In genomic region chr3:68779261-68779660, GRCh38 we compare ENCODE assay signal across 9 cellular contexts.
"Had no signal": no experiment of that assay in that cellular context is flagged by ENCODE, and none has a peak within 500 bp of the region (broad histone marks: within the 10 kb centered on the region; RNA-seq: fewer than 3 reads in every experiment).

No MANE protein-coding gene starts in this region.

- FAIRE-seq: HTR-8/SVneo had no signal

- DNase-seq: GM23248, GOT3, H7, IMR-90, KBM-7 had no signal

- H3K9ac ChIP-seq: GM23248, KMS-11 had no signal

- H2AFZ ChIP-seq: GM23248 had no signal

- H3K4me1 ChIP-seq: HAP-1 had no signal

- H3K4me2 ChIP-seq: KMS-11 had no signal

- ATAC-seq: HCT116 had no signal

- H3K36me3 ChIP-seq: HAP-1 had no signal

- H3K4me3 ChIP-seq: GM23248, HAP-1 had no signal

- H3K27ac ChIP-seq: GM23248, KMS-11 had no signal
